In genomic region chr11:61107888-61108287, GRCh38 we compare ENCODE assay signal across 19 cellular contexts. TPM values are rescaled to one million over a fixed set of nuclear protein-coding genes. Genes with fewer than 3 reads are reported as not detected.
DNase-seq lines count a peak whose midpoint lies in the region; ATAC-seq lines count a peak whose summit lies in the region.
"Had no signal": no experiment of that assay in that cellular context is flagged by ENCODE, and none has a peak within 500 bp of the region (broad histone marks: within the 10 kb centered on the region; RNA-seq: fewer than 3 reads in every experiment).

No MANE protein-coding gene starts in this region.

- no peaks in the 10 kb centered on the region for H3K9me3 ChIP-seq in CD8-positive, alpha-beta memory T cell (ENCODE audit: low read length)
- H3K9me3 ChIP-seq: Caco-2 had no signal

- H3K36me3 Mint-ChIP-seq in CD8-positive, alpha-beta memory T cell, result peaks cover 4 to 84% (median 18%) of the 10 kb centered on the region in 3 donors
- no peaks in the 10 kb centered on the region for H3K36me3 Mint-ChIP-seq in activated T-helper 17 cell treated with anti-CD3 and anti-CD28 coated beads, Interleukin-2, amount 50 U/mL, for 72 hours (ENCODE audit: low read depth)
- H3K36me3 Mint-ChIP-seq in naive thymus-derived CD8-positive, alpha-beta T cell, result peaks cover 6 to 67% (median 13%) of the 10 kb centered on the region in 3 donors

- H3K4me1 ChIP-seq in CD8-positive, alpha-beta memory T cell (ENCODE audit: insufficient read depth, low read length), result peaks cover 89% of the 10 kb centered on the region
- H3K4me1 ChIP-seq: Caco-2 had no signal

- no peaks in the 10 kb centered on the region for H3K27me3 ChIP-seq in CD8-positive, alpha-beta memory T cell (ENCODE audit: insufficient read depth, low read length, poor library complexity, severe bottlenecking)

- H3K4me1 Mint-ChIP-seq in CD8-positive, alpha-beta memory T cell, result peaks cover 74 to 97% (median 95%) of the 10 kb centered on the region in 3 donors
- H3K4me1 Mint-ChIP-seq in activated T-helper 17 cell treated with anti-CD3 and anti-CD28 coated beads, Interleukin-2, amount 50 U/mL, for 72 hours, result peaks cover 64% of the 10 kb centered on the region
- peaks cover 53 to 96% (median 89%) of the 10 kb centered on the region in 4 donors for H3K4me1 Mint-ChIP-seq in naive thymus-derived CD8-positive, alpha-beta T cell

- CTCF ChIA-PET in CD8-positive, alpha-beta memory T cell (lab: Charles Lee), result interaction anchor here (1.1 to 1.3 kb wide), 3 partner anchors 21 to 139 kb away, joined by 3 read pairs; no protein-coding TSS in a partner anchor

- H3K9me3 Mint-ChIP-seq in CD8-positive, alpha-beta memory T cell, result no peaks in the 10 kb centered on the region
- H3K9me3 Mint-ChIP-seq in activated T-helper 17 cell treated with anti-CD3 and anti-CD28 coated beads, Interleukin-2, amount 50 U/mL, for 72 hours, result peaks cover 9% of the 10 kb centered on the region
- H3K9me3 Mint-ChIP-seq in naive thymus-derived CD8-positive, alpha-beta T cell, result no peaks in the 10 kb centered on the region
- H3K9me3 Mint-ChIP-seq: HFFc6 had no signal

- H3K27ac ChIP-seq in CD8-positive, alpha-beta memory T cell (ENCODE audit: low read depth, low read length), result no peak overlapping the region
- H3K27ac ChIP-seq: HL-60 had no signal

- peak; percentile 62 for DNase-seq in activated effector memory CD4-positive, alpha-beta T cell treated with anti-CD3 and anti-CD28 coated beads, Interleukin-2, amount 50 U/mL, for 16 hours
- DNase-seq in activated effector memory CD4-positive, alpha-beta T cell treated with Interleukin-2 at 50 U/mL for 16 hours, result no peak
- peak in 1 of 5 donors; percentile 8 for DNase-seq in CD8-positive, alpha-beta memory T cell
- DNase-seq in naive thymus-derived CD8-positive, alpha-beta T cell, result no peak
- DNase-seq in NCI-H748 treated with DMSO at 0.1 percent for 48 hours (lab: John Stamatoyannopoulos, UW) (no peak), NOMO-1 (lab: John Stamatoyannopoulos, UW; ENCODE audit: unreplicated experiment in 2 of 2) (no peak)
- DNase-seq: Caco-2, GOT3, HFFc6, KBM-7, NCI-H1436 treated with DMSO at 0.1 percent for 48 hours, NCI-H2227 treated with DMSO at 0.1 percent for 48 hours, NCI-H524 treated with DMSO at 0.1 percent for 48 hours, OCI-M1, RPMI8226 had no signal

- H3K4me3 ChIP-seq in CD8-positive, alpha-beta memory T cell (ENCODE audit: low read length), result no peak overlapping the region

- peak overlapping the region in 4 of 7 donors; percentile 15 to 78 (median 42) for H3K4me3 Mint-ChIP-seq in CD8-positive, alpha-beta memory T cell
- H3K4me3 Mint-ChIP-seq in activated T-helper 17 cell treated with anti-CD3 and anti-CD28 coated beads, Interleukin-2, amount 50 U/mL, for 72 hours, result no peak overlapping the region
- peak overlapping the region in 6 of 10 donors; percentile 9 to 84 (median 28) for H3K4me3 Mint-ChIP-seq in naive thymus-derived CD8-positive, alpha-beta T cell
- H3K4me3 Mint-ChIP-seq: HFFc6 had no signal

- ATAC-seq in activated T-helper 17 cell treated with anti-CD3 and anti-CD28 coated beads, Interleukin-2, amount 50 U/mL, for 72 hours (replicated peaks), result peak; percentile 3
- no peak for ATAC-seq in naive thymus-derived CD8-positive, alpha-beta T cell

- H3K36me3 ChIP-seq in CD8-positive, alpha-beta memory T cell (ENCODE audit: insufficient read depth, low read length), result peaks cover 25% of the 10 kb centered on the region

- POLR2A ChIA-PET in CD8-positive, alpha-beta memory T cell (lab: Charles Lee), result interaction anchor here (1.3 to 1.5 kb wide), 2 partner anchors 27 to 65 kb away, joined by 5 to 6 read pairs; no protein-coding TSS in a partner anchor
- POLR2A ChIA-PET in naive thymus-derived CD8-positive, alpha-beta T cell (lab: Charles Lee), result interaction anchor here (0.6 to 2.8 kb wide), 4 partner anchors 17 to 126 kb away, joined by 3 to 20 read pairs (median 5); no protein-coding TSS in a partner anchor

- no peaks in the 10 kb centered on the region for H3K27me3 Mint-ChIP-seq in CD8-positive, alpha-beta memory T cell
- H3K27me3 Mint-ChIP-seq in activated T-helper 17 cell treated with anti-CD3 and anti-CD28 coated beads, Interleukin-2, amount 50 U/mL, for 72 hours, result no peaks in the 10 kb centered on the region
- no peaks in the 10 kb centered on the region for H3K27me3 Mint-ChIP-seq in naive thymus-derived CD8-positive, alpha-beta T cell

- peak overlapping the region in 7 of 8 donors; percentile 61 to 97 (median 81) for H3K27ac Mint-ChIP-seq in CD8-positive, alpha-beta memory T cell
- no peak overlapping the region for H3K27ac Mint-ChIP-seq in activated T-helper 17 cell treated with anti-CD3 and anti-CD28 coated beads, Interleukin-2, amount 50 U/mL, for 72 hours
- peak overlapping the region in 8 of 10 donors; percentile 82 to 96 (median 92) for H3K27ac Mint-ChIP-seq in naive thymus-derived CD8-positive, alpha-beta T cell
- H3K27ac Mint-ChIP-seq: HFFc6 had no signal

RNA-seq across cellular contexts. Expression of gene CD5, which starts 5.6 kb away (rescaled TPM):
- 100 to 1,000 TPM; 169 to 175 TPM for total RNA-seq in CD8-positive, alpha-beta memory T cell
- 156 TPM for polyA plus RNA-seq in CD8-positive, alpha-beta memory T cell
- 100 to 1,000 TPM; 231 to 476 TPM for total RNA-seq in activated T-helper 17 cell treated with anti-CD3 and anti-CD28 coated beads, Interleukin-2, amount 50 U/mL, for 72 hours
- 100 to 1,000 TPM; 165 to 174 TPM for total RNA-seq in naive thymus-derived CD8-positive, alpha-beta T cell
- polyA plus RNA-seq in naive thymus-derived CD8-positive, alpha-beta T cell, result 100 to 1,000 TPM; 136 to 227 (median 192) TPM
- total RNA-seq: Caco-2, HFFc6 had no signal
- polyA plus RNA-seq: AG04450, BJ had no signal

RNA-seq across cellular contexts. Expression of gene VPS37C, which starts 53.3 kb away (rescaled TPM):
- total RNA-seq in CD8-positive, alpha-beta memory T cell, result 10 to 100 TPM in 1 of 2 experiments, 1 to 10 TPM in 1; 8.4 to 10.3 TPM
- 1.3 TPM for polyA plus RNA-seq in CD8-positive, alpha-beta memory T cell
- total RNA-seq in activated T-helper 17 cell treated with anti-CD3 and anti-CD28 coated beads, Interleukin-2, amount 50 U/mL, for 72 hours, result 10 to 100 TPM in 1 of 2 donors, 1 to 10 TPM in 1; 9.7 to 14.5 TPM
- total RNA-seq in naive thymus-derived CD8-positive, alpha-beta T cell, result 1 to 10 TPM; 5.4 to 6.3 TPM
- polyA plus RNA-seq in naive thymus-derived CD8-positive, alpha-beta T cell, result 1 to 10 TPM in 1 of 3 donors, under 1 TPM in 2; 0.62 to 1.3 (median 0.86) TPM
